ENCODE assay signal across 8 cellular contexts in genomic region chrX:154719132-154719675, GRCh38. TPM values are rescaled to one million over a fixed set of nuclear protein-coding genes. Genes with fewer than 3 reads are reported as not detected.
DNase-seq lines count a peak whose midpoint lies in the region; ATAC-seq lines count a peak whose summit lies in the region.

No MANE protein-coding gene starts in this region.

- H3K27ac ChIP-seq in naive thymus-derived CD4-positive, alpha-beta T cell (ENCODE audit: low read depth, low read length): no peak overlapping the region

- H3K27me3 Mint-ChIP-seq in activated naive CD8-positive, alpha-beta T cell treated with anti-CD3 and anti-CD28 coated beads for 36 hours: no peaks in the 10 kb centered on the region
- no peaks in the 10 kb centered on the region for H3K27me3 Mint-ChIP-seq in naive thymus-derived CD4-positive, alpha-beta T cell

- peak overlapping the region; percentile 30 for H3K4me3 Mint-ChIP-seq in activated naive CD8-positive, alpha-beta T cell treated with anti-CD3 and anti-CD28 coated beads for 36 hours
- H3K4me3 Mint-ChIP-seq in naive thymus-derived CD4-positive, alpha-beta T cell: peak overlapping the region in 9 of 10 donors; percentile 17 to 79 (median 60)

- CTCF ChIA-PET in naive thymus-derived CD4-positive, alpha-beta T cell (lab: Charles Lee): interaction anchor here (0.6 to 4.8 kb wide), 3 partner anchors 11 to 144 kb away, joined by 3 to 35 read pairs (median 8); no protein-coding TSS in a partner anchor

- peaks cover 24% of the 10 kb centered on the region for H3K4me1 Mint-ChIP-seq in activated naive CD8-positive, alpha-beta T cell treated with anti-CD3 and anti-CD28 coated beads for 36 hours
- peaks cover 25 to 57% (median 39%) of the 10 kb centered on the region in 7 donors for H3K4me1 Mint-ChIP-seq in naive thymus-derived CD4-positive, alpha-beta T cell

- H3K9me3 ChIP-seq in naive thymus-derived CD4-positive, alpha-beta T cell (ENCODE audit: control insufficient read depth in 2 of 3, low read length in 3 of 3): no peaks in the 10 kb centered on the region

- peaks cover 1% of the 10 kb centered on the region for H3K36me3 Mint-ChIP-seq in activated naive CD8-positive, alpha-beta T cell treated with anti-CD3 and anti-CD28 coated beads for 36 hours
- peaks cover 0 to 16% (median 0%) of the 10 kb centered on the region in 5 donors for H3K36me3 Mint-ChIP-seq in naive thymus-derived CD4-positive, alpha-beta T cell

- no peaks in the 10 kb centered on the region for H3K27me3 ChIP-seq in naive thymus-derived CD4-positive, alpha-beta T cell (ENCODE audit: control insufficient read depth in 2 of 2, insufficient read depth in 2 of 2, low read length in 2 of 2)

- peak; percentile 48 for DNase-seq in Daoy (ENCODE audit: low read depth)
- DNase-seq in OCI-M1 (lab: John Stamatoyannopoulos, UW): peak; percentile 46
- no peak for DNase-seq in activated naive CD8-positive, alpha-beta T cell treated with anti-CD3 and anti-CD28 coated beads for 36 hours
- peak in 4 of 9 donors; percentile 7 to 35 (median 12) for DNase-seq in naive thymus-derived CD4-positive, alpha-beta T cell
- no peak for DNase-seq in epidermal melanocyte (ENCODE audit: insufficient read length, low spot score)

- intact Hi-C loops in naive thymus-derived CD4-positive, alpha-beta T cell (cut with micrococcal nuclease): loop anchor here (1.0 to 5.0 kb wide), 3 partner anchors 16 to 42 kb away; no protein-coding TSS in a partner anchor

- peak overlapping the region; percentile 87 for H3K27ac Mint-ChIP-seq in activated naive CD8-positive, alpha-beta T cell treated with anti-CD3 and anti-CD28 coated beads for 36 hours
- peak overlapping the region in 7 of 9 donors; percentile 8 to 95 (median 81) for H3K27ac Mint-ChIP-seq in naive thymus-derived CD4-positive, alpha-beta T cell

- H3K4me3 ChIP-seq in naive thymus-derived CD4-positive, alpha-beta T cell (ENCODE audit: low read length): no peak overlapping the region

- peaks cover 24 to 52% of the 10 kb centered on the region in 2 donors for H3K4me1 ChIP-seq in naive thymus-derived CD4-positive, alpha-beta T cell (ENCODE audit: control insufficient read depth in 2 of 2, insufficient read depth in 2 of 2, low read length in 2 of 2)

- H3K36me3 ChIP-seq in naive thymus-derived CD4-positive, alpha-beta T cell (ENCODE audit: control insufficient read depth in 2 of 3, insufficient read depth in 3 of 3, low read length in 3 of 3): no peaks in the 10 kb centered on the region

- H3K9me3 Mint-ChIP-seq in activated naive CD8-positive, alpha-beta T cell treated with anti-CD3 and anti-CD28 coated beads for 36 hours: no peaks in the 10 kb centered on the region
- H3K9me3 Mint-ChIP-seq in naive thymus-derived CD4-positive, alpha-beta T cell: peaks cover 0 to 6% (median 0%) of the 10 kb centered on the region in 11 donors

- ATAC-seq in naive thymus-derived CD4-positive, alpha-beta T cell: peak; percentile 78
- no peak for ATAC-seq in HG02884 (IDR thresholded peaks at IDR 0.05; ENCODE audit: unreplicated experiment)
- ATAC-seq in GM21447 (IDR thresholded peaks at IDR 0.05; ENCODE audit: unreplicated experiment): no peak
- no peak for ATAC-seq in HG03025 (IDR thresholded peaks at IDR 0.05; ENCODE audit: low FRiP score, unreplicated experiment)

- POLR2A ChIA-PET in naive thymus-derived CD4-positive, alpha-beta T cell (lab: Charles Lee): interaction anchor here (1.0 to 1.9 kb wide), 4 partner anchors 12 to 43 kb away, joined by 3 to 10 read pairs (median 4); partner anchors contain the start of gene DKC1

RNA-seq across cellular contexts. Expression of gene GAB3, which starts 31.7 kb away (rescaled TPM):
- total RNA-seq in Daoy (2014; rRNA removed; shearing (Covaris generic)): 0.11 and 0.21 TPM in 2 replicates
- total RNA-seq in activated naive CD8-positive, alpha-beta T cell treated with anti-CD3 and anti-CD28 coated beads for 36 hours: 1 to 10 TPM; 2.5 to 3.4 TPM
- 10 to 100 TPM in 2 of 5 experiments, 1 to 10 TPM in 3; 4.9 to 28.5 (median 6.3) TPM for total RNA-seq in naive thymus-derived CD4-positive, alpha-beta T cell
- 1 to 10 TPM in 1 of 2 donors, under 1 TPM in 1; 0.77 to 1.7 TPM for polyA plus RNA-seq in naive thymus-derived CD4-positive, alpha-beta T cell

RNA-seq across cellular contexts. Expression of gene DKC1, which starts 43.5 kb away (rescaled TPM):
- 109 and 124 TPM in 2 replicates for total RNA-seq in Daoy (2014; rRNA removed; shearing (Covaris generic))
- 100 to 1,000 TPM; 181 to 190 TPM for total RNA-seq in activated naive CD8-positive, alpha-beta T cell treated with anti-CD3 and anti-CD28 coated beads for 36 hours
- total RNA-seq in naive thymus-derived CD4-positive, alpha-beta T cell: 10 to 100 TPM; 50.5 to 75.0 (median 66.5) TPM
- polyA plus RNA-seq in naive thymus-derived CD4-positive, alpha-beta T cell: 10 to 100 TPM; 35.4 to 52.4 TPM

Comparison
In these comparisons a context has a peak if more than half of its experiments do, and no peak if none do; other contexts are left out.
1. DNase-seq: peak in Daoy (single experiment) and OCI-M1 (single experiment); none in activated naive CD8-positive, alpha-beta T cell treated with anti-CD3 and anti-CD28 coated beads for 36 hours (single experiment) and epidermal melanocyte (single experiment).